In genomic region chr13:27524981-27525975, GRCh38 we compare ENCODE assay signal across 15 cellular contexts.
"Had no signal": no experiment of that assay in that cellular context is flagged by ENCODE, and none has a peak within 500 bp of the region (broad histone marks: within the 10 kb centered on the region; RNA-seq: fewer than 3 reads in every experiment).

No MANE protein-coding gene starts in this region.

- H3K4me3 ChIP-seq: cardiac muscle cell, left ventricle myocardium inferior, upper lobe of right lung had no signal

- H3K9me3 ChIP-seq: upper lobe of right lung had no signal

- H3K27me3 ChIP-seq: cardiac muscle cell, upper lobe of right lung had no signal

- H3K36me3 ChIP-seq: cardiac muscle cell, left ventricle myocardium inferior, upper lobe of right lung had no signal

- H3K4me1 ChIP-seq: left ventricle myocardium inferior, upper lobe of right lung had no signal

- H3K27ac ChIP-seq: cardiac muscle cell, epithelial cell of prostate, left ventricle myocardium inferior, upper lobe of right lung had no signal

- DNase-seq: activated CD4-positive, alpha-beta T cell treated with anti-CD3 and anti-CD28 coated beads for 36 hours; activated CD4-positive, alpha-beta T cell treated with anti-CD3 and anti-CD28 coated beads, Interleukin-2, amount 50 U/mL, for 48 hours; activated gamma-delta T cell treated with Interleukin-2 at 50 U/mL for 16 hours; endodermal cell; foreskin melanocyte; hypothalamus; kidney; left ventricle myocardium inferior; mammary epithelial cell; midbrain; occipital lobe; stimulated activated naive CD4-positive, alpha-beta T cell; upper lobe of right lung had no signal
